In the genomic region with DNA sequence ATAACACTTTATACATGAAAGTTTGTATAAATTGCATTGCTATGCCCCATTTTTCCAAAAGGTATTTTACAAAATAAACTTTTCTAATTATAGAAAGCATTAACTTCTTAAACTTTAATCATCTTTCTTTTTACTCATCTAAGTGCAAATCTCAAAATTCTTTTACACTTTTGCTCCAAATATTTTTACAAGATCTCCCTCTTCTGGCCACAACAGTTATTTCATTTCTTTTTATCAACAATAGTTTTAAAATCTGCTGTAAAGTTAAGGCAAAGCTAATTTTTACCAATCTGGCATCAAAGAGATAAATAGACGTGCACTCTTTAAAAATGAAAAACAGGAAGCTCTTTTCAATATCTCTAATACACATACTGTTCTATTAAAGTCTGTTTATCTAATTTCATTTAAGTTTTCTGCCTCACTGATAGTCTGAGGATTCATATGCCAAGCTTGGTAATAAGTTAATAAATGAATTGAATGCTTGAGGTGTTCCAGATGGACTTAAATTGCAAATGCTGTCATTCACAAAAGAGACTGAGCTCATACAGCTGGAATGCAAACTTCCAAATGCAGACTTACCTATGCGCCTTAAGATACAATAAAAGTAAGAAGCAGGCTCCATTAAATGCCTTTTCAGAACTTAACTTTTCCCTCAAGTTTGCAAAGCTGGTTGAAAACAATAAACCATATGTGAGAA, we compare ENCODE assay signal across 11 cellular contexts.
DNase-seq lines count a peak whose midpoint lies in the region; ATAC-seq and TF ChIP-seq lines count a peak whose summit lies in the region.
"Had no signal": no experiment of that assay in that cellular context is flagged by ENCODE, and none has a peak within 500 bp of the region (broad histone marks: within the 10 kb centered on the region; RNA-seq: fewer than 3 reads in every experiment).

No MANE protein-coding gene starts in this region.

- peak in 3 of 4 donors; percentile 26 to 39 (median 34) for TF ChIP-seq CTCF in right lobe of liver (IDR thresholded peaks at IDR 0.05)

- H3K4me3 ChIP-seq in adipocyte (ENCODE audit: low read length) (no peak overlapping the region), right lobe of liver (no peak overlapping the region)

- 39% methylated on average over 2 of the region's 2 CpGs for WGBS in right lobe of liver (ENCODE audit: insufficient coverage, low coverage, low lambda C conversion rate, missing lambda C conversion rate)

- DNase-seq in ELR (ENCODE audit: low read depth) (peak; percentile 19), MV-4-11 (lab: John Stamatoyannopoulos, UW) (peak; percentile 9), adipocyte (ENCODE audit: low read depth) (peak; percentile 11), right lobe of liver (no peak), posterior cingulate gyrus (no peak), T1000 (lab: John Stamatoyannopoulos, UW) (no peak)
- DNase-seq: activated naive CD8-positive, alpha-beta T cell treated with anti-CD3 and anti-CD28 coated beads, Interleukin-2, amount 50 U/mL, for 24 hours; KG1; stimulated activated naive CD8-positive, alpha-beta T cell treated with anti-CD3 and anti-CD28 coated beads, Interleukin-15, amount 100 ng/mL, for 72 hours had no signal

- no peak for TF ChIP-seq POLR2A in right lobe of liver (IDR thresholded peaks at IDR 0.05)

- H3K27ac ChIP-seq in right lobe of liver = no peak overlapping the region

- intact Hi-C loops in right lobe of liver (cut with DNase I) = no loop called here
- intact Hi-C loops in posterior cingulate gyrus (cut with DNase I) = no loop called here

- H3K27me3 ChIP-seq in adipocyte (replicated peaks; ENCODE audit: control insufficient read depth, insufficient read depth, low read length) (no peaks in the 10 kb centered on the region), right lobe of liver (no peaks in the 10 kb centered on the region)

- ATAC-seq in right lobe of liver (no peak), GM18870 (IDR thresholded peaks at IDR 0.05; ENCODE audit: unreplicated experiment) (no peak), HG03097 (IDR thresholded peaks at IDR 0.05; ENCODE audit: low FRiP score, unreplicated experiment) (no peak)
- ATAC-seq: activated naive CD8-positive, alpha-beta T cell treated with anti-CD3 and anti-CD28 coated beads, Interleukin-2, amount 50 U/mL, for 24 hours; stimulated activated naive CD8-positive, alpha-beta T cell treated with anti-CD3 and anti-CD28 coated beads, Interleukin-15, amount 100 ng/mL, for 72 hours had no signal

- H3K4me1 ChIP-seq in adipocyte (ENCODE audit: control insufficient read depth, insufficient read depth, low read length) (no peaks in the 10 kb centered on the region), right lobe of liver (no peaks in the 10 kb centered on the region)

- H3K9me3 ChIP-seq in adipocyte (ENCODE audit: control insufficient read depth, low read length) = no peaks in the 10 kb centered on the region
- H3K9me3 ChIP-seq in right lobe of liver = no peaks in the 10 kb centered on the region

- no peaks in the 10 kb centered on the region for H3K36me3 ChIP-seq in adipocyte (ENCODE audit: control insufficient read depth, insufficient read depth, low read length, severe bottlenecking)
- no peaks in the 10 kb centered on the region for H3K36me3 ChIP-seq in right lobe of liver

- H3K9ac ChIP-seq in adipocyte (ENCODE audit: low read length) = no peak overlapping the region

Comparison
In these comparisons a context has a peak if more than half of its experiments do, and no peak if none do; other contexts are left out.
1. DNase-seq: peak in ELR (single experiment), MV-4-11 (single experiment) and adipocyte (single experiment); none in right lobe of liver (0 of 3), posterior cingulate gyrus (0 of 10) and T1000 (single experiment).